ENCODE assay signal across 22 cellular contexts in genomic region chr21:45927851-45928850, GRCh38. TPM values are rescaled to one million over a fixed set of nuclear protein-coding genes. Genes with fewer than 3 reads are reported as not detected.
DNase-seq lines count a peak whose midpoint lies in the region; ATAC-seq, FAIRE-seq and TF ChIP-seq lines count a peak whose summit lies in the region.
"Had no signal": no experiment of that assay in that cellular context is flagged by ENCODE, and none has a peak within 500 bp of the region (broad histone marks: within the 10 kb centered on the region; RNA-seq: fewer than 3 reads in every experiment).

No MANE protein-coding gene starts in this region.

- no peak overlapping the region for H3K4me3 Mint-ChIP-seq in activated naive CD4-positive, alpha-beta T cell treated with anti-CD3 and anti-CD28 coated beads, Interleukin-2, amount 50 U/mL, for 24 hours
- H3K4me3 Mint-ChIP-seq in natural killer cell treated with Interleukin-12 subunit alpha and Interleukin-12 subunit beta and Interleukin-15 and Interleukin-18, amount 100 ng/mL, for 72 hours, result no peak overlapping the region
- H3K4me3 Mint-ChIP-seq in natural killer cell (no peak overlapping the region), mesothelial cell of epicardium (no peak overlapping the region)
- H3K4me3 Mint-ChIP-seq: CD8-positive, alpha-beta T cell; IgD-negative memory B cell had no signal

- no peak for ATAC-seq in activated naive CD4-positive, alpha-beta T cell treated with anti-CD3 and anti-CD28 coated beads, Interleukin-2, amount 50 U/mL, for 72 hours
- ATAC-seq in natural killer cell treated with Interleukin-12 subunit alpha and Interleukin-12 subunit beta and Interleukin-15 and Interleukin-18, amount 100 ng/mL, for 72 hours, result peak; percentile 9 to 40
- no peak for ATAC-seq in natural killer cell
- ATAC-seq: A549; CD8-positive, alpha-beta T cell; GM12878 had no signal

- no peak overlapping the region for H3K27ac ChIP-seq in kidney (ENCODE audit: low read depth in 2 of 2, low read length in 2 of 2)
- H3K27ac ChIP-seq: 22Rv1, A549, HL-60 had no signal

- H3K4me1 ChIP-seq in kidney (ENCODE audit: control insufficient read depth in 1 of 2, insufficient read depth in 1 of 2, low read depth in 1 of 2, low read length in 2 of 2), result no peaks in the 10 kb centered on the region
- H3K4me1 ChIP-seq: A549 had no signal

- H3K27ac Mint-ChIP-seq in activated naive CD4-positive, alpha-beta T cell treated with anti-CD3 and anti-CD28 coated beads, Interleukin-2, amount 50 U/mL, for 24 hours, result peak overlapping the region; percentile 51
- no peak overlapping the region for H3K27ac Mint-ChIP-seq in activated naive CD4-positive, alpha-beta T cell treated with anti-CD3 and anti-CD28 coated beads, Interleukin-2, amount 50 U/mL, for 72 hours
- no peak overlapping the region for H3K27ac Mint-ChIP-seq in natural killer cell treated with Interleukin-12 subunit alpha and Interleukin-12 subunit beta and Interleukin-15 and Interleukin-18, amount 100 ng/mL, for 72 hours
- H3K27ac Mint-ChIP-seq in natural killer cell, result no peak overlapping the region
- no peak overlapping the region for H3K27ac Mint-ChIP-seq in mesothelial cell of epicardium
- H3K27ac Mint-ChIP-seq: CD8-positive, alpha-beta T cell; IgD-negative memory B cell had no signal

- intact Hi-C loops in natural killer cell (cut with micrococcal nuclease), result no loop called here
- intact Hi-C loops in kidney (cut with DNase I), result no loop called here

- TF ChIP-seq CTCF in natural killer cell (IDR thresholded peaks at IDR 0.05) (no peak), kidney (IDR thresholded peaks at IDR 0.05; ENCODE audit: borderline replicate concordance, extremely low read depth, insufficient read depth) (no peak), mesothelial cell of epicardium (IDR thresholded peaks at IDR 0.05; ENCODE audit: unreplicated experiment) (no peak)

- no peaks in the 10 kb centered on the region for H3K9me3 ChIP-seq in kidney (ENCODE audit: control insufficient read depth in 1 of 2, low read length in 2 of 2)
- H3K9me3 ChIP-seq: A549 had no signal

- H3K4me1 Mint-ChIP-seq in activated naive CD4-positive, alpha-beta T cell treated with anti-CD3 and anti-CD28 coated beads, Interleukin-2, amount 50 U/mL, for 24 hours, result peaks cover 7% of the 10 kb centered on the region
- H3K4me1 Mint-ChIP-seq in natural killer cell treated with Interleukin-12 subunit alpha and Interleukin-12 subunit beta and Interleukin-15 and Interleukin-18, amount 100 ng/mL, for 72 hours (ENCODE audit: low read depth in 2 of 2), result no peaks in the 10 kb centered on the region
- H3K4me1 Mint-ChIP-seq in natural killer cell (peaks cover 0 to 3% of the 10 kb centered on the region in 2 donors), mesothelial cell of epicardium (no peaks in the 10 kb centered on the region)

- H3K9me3 Mint-ChIP-seq in activated naive CD4-positive, alpha-beta T cell treated with anti-CD3 and anti-CD28 coated beads, Interleukin-2, amount 50 U/mL, for 24 hours, result no peaks in the 10 kb centered on the region
- no peaks in the 10 kb centered on the region for H3K9me3 Mint-ChIP-seq in activated naive CD4-positive, alpha-beta T cell treated with anti-CD3 and anti-CD28 coated beads, Interleukin-2, amount 50 U/mL, for 72 hours
- H3K9me3 Mint-ChIP-seq in natural killer cell treated with Interleukin-12 subunit alpha and Interleukin-12 subunit beta and Interleukin-15 and Interleukin-18, amount 100 ng/mL, for 72 hours, result no peaks in the 10 kb centered on the region
- H3K9me3 Mint-ChIP-seq in natural killer cell (no peaks in the 10 kb centered on the region), mesothelial cell of epicardium (no peaks in the 10 kb centered on the region)
- H3K9me3 Mint-ChIP-seq: CD8-positive, alpha-beta T cell; IgD-negative memory B cell had no signal

- H3K4me3 ChIP-seq in kidney (ENCODE audit: low read length in 2 of 2), result no peak overlapping the region
- H3K4me3 ChIP-seq: A549; BLaER1 treated with 17β-estradiol and CSF1 and Interleukin-3, amounts not matched to agents 10 nM and 100 nM; GM12878 had no signal

- DNase-seq in activated naive CD4-positive, alpha-beta T cell treated with anti-CD3 and anti-CD28 coated beads, Interleukin-2, amount 50 U/mL, for 72 hours (ENCODE audit: low spot score in 2 of 2), result no peak
- DNase-seq in natural killer cell treated with Interleukin-12 subunit alpha and Interleukin-12 subunit beta and Interleukin-15 and Interleukin-18, amount 100 ng/mL, for 72 hours (ENCODE audit: low spot score), result no peak
- DNase-seq in natural killer cell (no peak), kidney (peak; percentile 60), NK-92 (lab: John Stamatoyannopoulos, UW; ENCODE audit: unreplicated experiment) (no peak), mesothelial cell of epicardium (ENCODE audit: low spot score in 2 of 2, unreplicated experiment in 2 of 2) (no peak)
- DNase-seq: CD8-positive, alpha-beta T cell; COR-L47; DMS 273 treated with DMSO at 0.1 percent for 48 hours; DMS53; DND-41; EL; HCEC 1CT had no signal

- no peaks in the 10 kb centered on the region for H3K36me3 ChIP-seq in kidney (ENCODE audit: control insufficient read depth in 1 of 2, insufficient read depth in 2 of 2, low read length in 2 of 2)

- H3K9ac ChIP-seq in kidney (ENCODE audit: low read length in 2 of 2), result no peak overlapping the region

- FAIRE-seq in kidney (lab: Jason Lieb, UNC), result no peak
- FAIRE-seq: A549, GM12878, GM19239, H54 had no signal

- no peaks in the 10 kb centered on the region for H3K27me3 Mint-ChIP-seq in activated naive CD4-positive, alpha-beta T cell treated with anti-CD3 and anti-CD28 coated beads, Interleukin-2, amount 50 U/mL, for 24 hours
- H3K27me3 Mint-ChIP-seq in natural killer cell treated with Interleukin-12 subunit alpha and Interleukin-12 subunit beta and Interleukin-15 and Interleukin-18, amount 100 ng/mL, for 72 hours, result no peaks in the 10 kb centered on the region
- H3K27me3 Mint-ChIP-seq in natural killer cell (ENCODE audit: low read depth in 2 of 2), result no peaks in the 10 kb centered on the region
- H3K27me3 Mint-ChIP-seq in mesothelial cell of epicardium (ENCODE audit: low read depth), result peaks cover 3% of the 10 kb centered on the region

- no peaks in the 10 kb centered on the region for H3K36me3 Mint-ChIP-seq in activated naive CD4-positive, alpha-beta T cell treated with anti-CD3 and anti-CD28 coated beads, Interleukin-2, amount 50 U/mL, for 24 hours
- peaks cover 0 to 15% of the 10 kb centered on the region in 2 donors for H3K36me3 Mint-ChIP-seq in activated naive CD4-positive, alpha-beta T cell treated with anti-CD3 and anti-CD28 coated beads, Interleukin-2, amount 50 U/mL, for 72 hours
- H3K36me3 Mint-ChIP-seq in natural killer cell treated with Interleukin-12 subunit alpha and Interleukin-12 subunit beta and Interleukin-15 and Interleukin-18, amount 100 ng/mL, for 72 hours, result no peaks in the 10 kb centered on the region
- no peaks in the 10 kb centered on the region for H3K36me3 Mint-ChIP-seq in natural killer cell
- H3K36me3 Mint-ChIP-seq in mesothelial cell of epicardium, result no peaks in the 10 kb centered on the region
- H3K36me3 Mint-ChIP-seq: CD8-positive, alpha-beta T cell; IgD-negative memory B cell had no signal

RNA-seq across cellular contexts. Expression of gene COL6A1, which starts 53.4 kb away (rescaled TPM):
- total RNA-seq in activated naive CD4-positive, alpha-beta T cell treated with anti-CD3 and anti-CD28 coated beads, Interleukin-2, amount 50 U/mL, for 72 hours, result 1 to 10 TPM; 2.0 to 4.7 TPM
- total RNA-seq in natural killer cell treated with Interleukin-12 subunit alpha and Interleukin-12 subunit beta and Interleukin-15 and Interleukin-18, amount 100 ng/mL, for 72 hours, result not detected
- total RNA-seq in natural killer cell (1 to 10 TPM; 1.0 to 5.2 (median 2.5) TPM), kidney (127 TPM), mesothelial cell of epicardium (539 to 636 TPM (median 611 TPM) in 3 replicates)
- polyA plus RNA-seq in kidney (ENCODE audit: insufficient read depth, low read depth, low replicate concordance), result 112 TPM
- polyA plus RNA-seq: IgD-negative memory B cell had no signal

Comparison
In these comparisons a context has a peak if more than half of its experiments do, and no peak if none do; other contexts are left out.
1. ATAC-seq: peak in natural killer cell treated with Interleukin-12 subunit alpha and Interleukin-12 subunit beta and Interleukin-15 and Interleukin-18, amount 100 ng/mL, for 72 hours (2 of 2); none in activated naive CD4-positive, alpha-beta T cell treated with anti-CD3 and anti-CD28 coated beads, Interleukin-2, amount 50 U/mL, for 72 hours (0 of 2) and natural killer cell (0 of 3).
2. RNA of gene COL6A1, which starts 53.4 kb away (total RNA-seq): 539 to 636 TPM in mesothelial cell of epicardium and 127 TPM in kidney (single experiment); 2.0 to 4.7 TPM in activated naive CD4-positive, alpha-beta T cell treated with anti-CD3 and anti-CD28 coated beads, Interleukin-2, amount 50 U/mL, for 72 hours, 1.0 to 5.2 TPM in natural killer cell and not detected in natural killer cell treated with Interleukin-12 subunit alpha and Interleukin-12 subunit beta and Interleukin-15 and Interleukin-18, amount 100 ng/mL, for 72 hours; every median in the first group is over 10 times any median in the second.